ENCODE assay signal across 12 cellular contexts in genomic region chr18:3269241-3269640, GRCh38. TPM values are rescaled to one million over a fixed set of nuclear protein-coding genes. Genes with fewer than 3 reads are reported as not detected.
A peak's percentile ranks its signal among the peaks of the same experiment; 100 is the strongest.
DNase-seq lines count a peak whose midpoint lies in the region; ATAC-seq and TF ChIP-seq lines count a peak whose summit lies in the region.
"Had no signal": no experiment of that assay in that cellular context is flagged by ENCODE, and none has a peak within 500 bp of the region (broad histone marks: within the 10 kb centered on the region; RNA-seq: fewer than 3 reads in every experiment).

No MANE protein-coding gene starts in this region.

- H3K36me3 ChIP-seq in adrenal gland (replicated peaks in 1 of 2) (peaks cover 0 to 4% of the 10 kb centered on the region in 2 donors), aorta (ENCODE audit: control insufficient read depth in 1 of 2, insufficient read depth in 2 of 2, low read length in 1 of 2) (no peaks in the 10 kb centered on the region)
- H3K36me3 ChIP-seq: neural progenitor cell had no signal

- H3K27me3 Mint-ChIP-seq in HFFc6 (ENCODE audit: insufficient read depth), result no peaks in the 10 kb centered on the region
- H3K27me3 Mint-ChIP-seq in natural killer cell (ENCODE audit: low read depth in 2 of 2), result no peaks in the 10 kb centered on the region

- intact Hi-C loops in adrenal gland (cut with DNase I) (loop anchor here (10.0 kb wide), 2 partner anchors 56 to 186 kb away; partner anchors contain the start of gene TGIF1 (in 1 of the 2)), natural killer cell (cut with micrococcal nuclease) (no loop called here), aorta (cut with DNase I) (loop anchor here (10.0 kb wide), 2 partner anchors 326 to 706 kb away; no protein-coding TSS in a partner anchor)

- ATAC-seq in natural killer cell (no peak), aorta (ENCODE audit: low FRiP score) (no peak)

- 56 to 72% (median 59%) methylated on average over 1 of the region's 1 CpG for WGBS in adrenal gland, 4 donors
- WGBS in aorta, 2 donors, result 63 to 84% methylated on average over 1 of the region's 1 CpG

- H3K4me1 Mint-ChIP-seq in HFFc6 (ENCODE audit: low read depth), result peaks cover 86% of the 10 kb centered on the region
- H3K4me1 Mint-ChIP-seq in natural killer cell, result peaks cover 84 to 88% of the 10 kb centered on the region in 2 donors

- no peaks in the 10 kb centered on the region for H3K27me3 ChIP-seq in adrenal gland
- H3K27me3 ChIP-seq in aorta (ENCODE audit: control insufficient read depth in 1 of 2, insufficient read depth in 2 of 2, low read length in 1 of 2), result no peaks in the 10 kb centered on the region
- H3K27me3 ChIP-seq: neural progenitor cell had no signal

- no peaks in the 10 kb centered on the region for H3K9me3 Mint-ChIP-seq in HFFc6
- no peaks in the 10 kb centered on the region for H3K9me3 Mint-ChIP-seq in natural killer cell
- H3K9me3 Mint-ChIP-seq: neural progenitor cell had no signal

- H3K9me3 ChIP-seq in adrenal gland (replicated peaks in 1 of 3) (no peaks in the 10 kb centered on the region), aorta (ENCODE audit: control insufficient read depth, low read length) (no peaks in the 10 kb centered on the region)

- TF ChIP-seq CTCF in HFFc6 (IDR thresholded peaks at IDR 0.05) (no peak), adrenal gland (IDR thresholded peaks at IDR 0.05) (no peak), natural killer cell (IDR thresholded peaks at IDR 0.05) (no peak)

- H3K4me3 Mint-ChIP-seq in HFFc6, result peak overlapping the region; percentile 67
- H3K4me3 Mint-ChIP-seq in natural killer cell, result peak overlapping the region; percentile 29
- H3K4me3 Mint-ChIP-seq: neural progenitor cell had no signal

- peak; percentile 44 for DNase-seq in CD1c-positive myeloid dendritic cell (ENCODE audit: extremely low spot score)
- DNase-seq in HFFc6, result peak; percentile 66
- no peak for DNase-seq in adrenal gland
- no peak for DNase-seq in natural killer cell
- no peak for DNase-seq in aorta
- no peak for DNase-seq in stimulated activated CD4-positive, alpha-beta T cell treated with anti-CD3 and anti-CD28 coated beads, Interleukin-2, amount 100 ng/mL, for 24 hours
- no peak for DNase-seq in C1 segment of cervical spinal cord (lab: John Stamatoyannopoulos, UW)
- no peak for DNase-seq in NCI-H2029 treated with DMSO at 0.1 percent for 48 hours (lab: John Stamatoyannopoulos, UW)
- DNase-seq: NCI-H2171 treated with DMSO at 0.1 percent for 48 hours; stimulated activated CD4-positive, alpha-beta T cell treated with anti-CD3 and anti-CD28 coated beads, Interleukin-2, amount 100 ng/mL, for 48 hours had no signal

- no peak for TF ChIP-seq POLR2A in adrenal gland (IDR thresholded peaks at IDR 0.05)

- H3K4me3 ChIP-seq in adrenal gland, result no peak overlapping the region
- H3K4me3 ChIP-seq in aorta (ENCODE audit: low read length in 2 of 2), result no peak overlapping the region
- H3K4me3 ChIP-seq: neural progenitor cell had no signal

- H3K27ac ChIP-seq in adrenal gland, result peak overlapping the region in 3 of 5 donors; percentile 17 to 53 (median 33)
- H3K27ac ChIP-seq in aorta (ENCODE audit: low read depth in 1 of 2, low read length in 2 of 2), result no peak overlapping the region
- H3K27ac ChIP-seq: neural progenitor cell, RWPE1 had no signal

- peaks cover 19% of the 10 kb centered on the region for H3K36me3 Mint-ChIP-seq in HFFc6 (ENCODE audit: low read depth)
- H3K36me3 Mint-ChIP-seq in natural killer cell, result no peaks in the 10 kb centered on the region

- H3K4me1 ChIP-seq in adrenal gland (replicated peaks in 1 of 2) (peaks cover 42 to 71% of the 10 kb centered on the region in 2 donors), aorta (ENCODE audit: control insufficient read depth in 1 of 2, insufficient read depth in 2 of 2, low read length in 2 of 2) (peaks cover 8 to 11% of the 10 kb centered on the region in 2 donors)
- H3K4me1 ChIP-seq: neural progenitor cell had no signal

- H3K27ac Mint-ChIP-seq in HFFc6 (peak overlapping the region; percentile 85), natural killer cell (peak overlapping the region; percentile 67 to 69)
- H3K27ac Mint-ChIP-seq: neural progenitor cell had no signal

RNA-seq across cellular contexts. Expression of gene MYL12B, which starts 7.3 kb away (rescaled TPM):
- total RNA-seq in HFFc6 (2021; fragmentation: NEBNext Ultra II Directional; extraction: Animal tissue kit (Norgen Biotek cat#: 25700)), result 100 to 1,000 TPM; 590 to 686 (median 637) TPM
- total RNA-seq in adrenal gland (100 to 1,000 TPM; 259 to 580 (median 376) TPM), natural killer cell (100 to 1,000 TPM; 204 to 214 (median 210) TPM), aorta (100 to 1,000 TPM; 259 to 324 TPM)
- polyA plus RNA-seq in adrenal gland (100 to 1,000 TPM; 396 to 810 (median 786) TPM), aorta (100 to 1,000 TPM; 434 to 661 TPM)

RNA-seq across cellular contexts. Expression of gene MYL12A, which starts 21.6 kb away (rescaled TPM):
- total RNA-seq in HFFc6 (2021; fragmentation: NEBNext Ultra II Directional; extraction: Animal tissue kit (Norgen Biotek cat#: 25700)), result 100 to 1,000 TPM; 425 to 713 (median 651) TPM
- total RNA-seq in adrenal gland (100 to 1,000 TPM; 191 to 436 (median 251) TPM), natural killer cell (100 to 1,000 TPM; 532 to 652 (median 572) TPM), aorta (100 to 1,000 TPM; 414 to 848 TPM)
- polyA plus RNA-seq in adrenal gland (100 to 1,000 TPM; 217 to 419 (median 226) TPM), aorta (100 to 1,000 TPM; 563 to 759 TPM)

RNA-seq across cellular contexts. Expression of gene MYOM1, which starts 49.5 kb away (rescaled TPM):
- under 1 TPM in 4 of 6 experiments, not detected in 2; 0.03 to 0.14 (median 0.06) TPM for total RNA-seq in HFFc6 (2021; fragmentation: NEBNext Ultra II Directional; extraction: Animal tissue kit (Norgen Biotek cat#: 25700))
- total RNA-seq in adrenal gland (1 to 10 TPM; 1.3 to 3.3 (median 2.5) TPM), natural killer cell (1 to 10 TPM; 1.7 to 5.8 (median 3.0) TPM), aorta (10 to 100 TPM; 26.3 to 63.8 TPM)
- polyA plus RNA-seq in adrenal gland (10 to 100 TPM in 1 of 3 donors, 1 to 10 TPM in 2; 3.8 to 20.0 (median 5.9) TPM), aorta (10 to 100 TPM; 15.8 to 26.4 TPM)

Comparison
In these comparisons a context has a peak if more than half of its experiments do, and no peak if none do; other contexts are left out.
1. DNase-seq: peak in CD1c-positive myeloid dendritic cell (single experiment) and HFFc6 (single experiment); none in adrenal gland (0 of 7), natural killer cell (single experiment), aorta (0 of 2), stimulated activated CD4-positive, alpha-beta T cell treated with anti-CD3 and anti-CD28 coated beads, Interleukin-2, amount 100 ng/mL, for 24 hours (0 of 2), C1 segment of cervical spinal cord (0 of 14) and NCI-H2029 treated with DMSO at 0.1 percent for 48 hours (single experiment).
2. H3K27ac ChIP-seq: peak in adrenal gland (3 of 5); none in aorta (0 of 2).
3. RNA of gene MYOM1, which starts 49.5 kb away (total RNA-seq): 26.3 to 63.8 TPM in aorta; 1.7 to 5.8 TPM in natural killer cell, 1.3 to 3.3 TPM in adrenal gland and 0.03 to 0.14 TPM in HFFc6; every median in the first group is over 4 times any median in the second.